1 cellular context compared by ENCODE assay signal in genomic region chr17:10775740-10776333, GRCh38.
TF ChIP-seq lines count a peak whose summit lies in the region.

No MANE protein-coding gene starts in this region.

TF ChIP-seq in neural cell, 6 proteins besides CTCF, POLR2A, EP300 and RAD21:
- no peak for TF ChIP-seq REST (IDR thresholded peaks at IDR 0.05; ENCODE audit: borderline replicate concordance)
- no peak for TF ChIP-seq POLR2AphosphoS5 (IDR thresholded peaks at IDR 0.05)
- no peak for TF ChIP-seq SMC3 (conservative IDR thresholded peaks at IDR 0.05; ENCODE audit: poor library complexity)
- no peak for TF ChIP-seq EZH2 (IDR thresholded peaks at IDR 0.05; ENCODE audit: borderline replicate concordance, insufficient read depth, low read length, poor library complexity, severe bottlenecking)
- TF ChIP-seq MXI1 (conservative IDR thresholded peaks at IDR 0.05; ENCODE audit: poor library complexity, severe bottlenecking), result no peak
- TF ChIP-seq TAF1 (IDR thresholded peaks at IDR 0.05; ENCODE audit: low read depth), result no peak
